In genomic region chr1:242546441-242546840, GRCh38 we compare ENCODE assay signal across 34 cellular contexts. TPM values are rescaled to one million over a fixed set of nuclear protein-coding genes. Genes with fewer than 3 reads are reported as not detected.
"Had no signal": no experiment of that assay in that cellular context is flagged by ENCODE, and none has a peak within 500 bp of the region (broad histone marks: within the 10 kb centered on the region; RNA-seq: fewer than 3 reads in every experiment).

No MANE protein-coding gene starts in this region.

- ATAC-seq: activated CD4-positive, alpha-beta T cell treated with anti-CD3 and anti-CD28 coated beads for 36 hours; activated CD4-positive, CD25-positive, alpha-beta regulatory T cell treated with anti-CD3 and anti-CD28 coated beads, Interleukin-2, amount 50 U/mL, for 24 hours; activated CD8-positive, alpha-beta memory T cell treated with anti-CD3 and anti-CD28 coated beads, Interleukin-2, amount 10 ng/mL, durations not matched to agents 7 days and 5 days; activated CD8-positive, alpha-beta T cell treated with anti-CD3 and anti-CD28 coated beads for 36 hours; activated CD8-positive, alpha-beta T cell treated with anti-CD3 and anti-CD28 coated beads, Interleukin-2, amount 10 ng/mL, durations not matched to agents 7 days and 5 days; T-helper 17 cell; WTC11 had no signal

- FAIRE-seq: TTC549 had no signal

- DNase-seq: activated B cell treated with CpG ODN at 0.5 μM for 24 hours; activated CD4-positive, alpha-beta memory T cell treated with anti-CD3 and anti-CD28 coated beads for 36 hours; activated CD4-positive, alpha-beta memory T cell treated with anti-CD3 and anti-CD28 coated beads, Interleukin-2, amount 10 ng/mL, durations not matched to agents 7 days and 5 days; activated CD4-positive, alpha-beta T cell treated with anti-CD3 and anti-CD28 coated beads for 1 hour; activated CD4-positive, alpha-beta T cell treated with anti-CD3 and anti-CD28 coated beads for 36 hours; activated CD4-positive, alpha-beta T cell treated with anti-CD3 and anti-CD28 coated beads for 4 hours; activated CD4-positive, alpha-beta T cell treated with anti-CD3 and anti-CD28 coated beads for 48 hours; activated CD4-positive, alpha-beta T cell treated with anti-CD3 and anti-CD28 coated beads, Interleukin-2, amount 10 ng/mL, durations not matched to agents 24 days and 14 days; activated CD4-positive, alpha-beta T cell treated with anti-CD3 and anti-CD28 coated beads, Interleukin-2, amount 10 ng/mL, durations not matched to agents 7 days and 5 days; activated CD4-positive, alpha-beta T cell treated with anti-CD3 and anti-CD28 coated beads, Interleukin-2, amount 50 U/mL, for 1 hour; activated CD4-positive, alpha-beta T cell treated with anti-CD3 and anti-CD28 coated beads, Interleukin-2, amount 50 U/mL, for 4 hours; activated CD4-positive, alpha-beta T cell treated with anti-CD3 and anti-CD28 coated beads, Interleukin-2, amount 50 U/mL, for 48 hours; activated CD4-positive, CD25-positive, alpha-beta regulatory T cell; activated CD4-positive, CD25-positive, alpha-beta regulatory T cell treated with anti-CD3 and anti-CD28 coated beads, Interleukin-2, amount 50 U/mL, for 72 hours; activated CD8-positive, alpha-beta memory T cell treated with anti-CD3 and anti-CD28 coated beads for 24 hours; activated CD8-positive, alpha-beta memory T cell treated with anti-CD3 and anti-CD28 coated beads, Interleukin-2, amount 10 ng/mL, durations not matched to agents 7 days and 5 days; activated CD8-positive, alpha-beta memory T cell treated with anti-CD3 and anti-CD28 coated beads, Interleukin-2, amount 50 U/mL, for 4 hours; activated CD8-positive, alpha-beta memory T cell treated with anti-CD3 and anti-CD28 coated beads, Interleukin-2, amount 50 U/mL, for 48 hours; activated CD8-positive, alpha-beta T cell treated with anti-CD3 and anti-CD28 coated beads for 36 hours; activated CD8-positive, alpha-beta T cell treated with anti-CD3 and anti-CD28 coated beads, Interleukin-2, amount 10 ng/mL, durations not matched to agents 7 days and 5 days; activated T-cell treated with anti-CD3 and anti-CD28 coated beads for 4 hours; activated T-cell treated with anti-CD3 and anti-CD28 coated beads, Interleukin-2, amount 50 U/mL, for 1 hour; activated T-cell treated with anti-CD3 and anti-CD28 coated beads, Interleukin-2, amount 50 U/mL, for 24 hours; T-helper 17 cell; T-helper 2 cell; T-helper 9 cell; T1000; WERI-Rb-1 had no signal

- H3K27ac ChIP-seq: VCaP, WERI-Rb-1 had no signal

- H3K36me3 ChIP-seq: WERI-Rb-1 had no signal

RNA-seq across cellular contexts. Expression of gene PLD5, which starts 21.9 kb away (rescaled TPM):
- total RNA-seq: activated B cell treated with CpG ODN at 0.5 μM for 24 hours; activated CD4-positive, alpha-beta memory T cell treated with anti-CD3 and anti-CD28 coated beads for 36 hours; activated CD4-positive, alpha-beta memory T cell treated with anti-CD3 and anti-CD28 coated beads, Interleukin-2, amount 10 ng/mL, durations not matched to agents 7 days and 5 days; activated CD4-positive, alpha-beta T cell treated with anti-CD3 and anti-CD28 coated beads for 36 hours; activated CD4-positive, alpha-beta T cell treated with anti-CD3 and anti-CD28 coated beads, Interleukin-2, amount 10 ng/mL, durations not matched to agents 24 days and 14 days; activated CD4-positive, alpha-beta T cell treated with anti-CD3 and anti-CD28 coated beads, Interleukin-2, amount 10 ng/mL, durations not matched to agents 7 days and 5 days; activated CD8-positive, alpha-beta memory T cell treated with anti-CD3 and anti-CD28 coated beads for 36 hours; activated CD8-positive, alpha-beta memory T cell treated with anti-CD3 and anti-CD28 coated beads, Interleukin-2, amount 10 ng/mL, durations not matched to agents 7 days and 5 days; activated CD8-positive, alpha-beta T cell treated with anti-CD3 and anti-CD28 coated beads for 36 hours; activated CD8-positive, alpha-beta T cell treated with anti-CD3 and anti-CD28 coated beads, Interleukin-2, amount 10 ng/mL, durations not matched to agents 7 days and 5 days; T-helper 17 cell; T-helper 2 cell treated with Interferon-gamma antibody and Interleukin-4, amounts not matched to agents 100 ng/mL and 5 ng/mL, for 36 hours had no signal
